8 cellular contexts compared by ENCODE assay signal in genomic region chrX:49876750-49877149, GRCh38. TPM values are rescaled to one million over a fixed set of nuclear protein-coding genes. Genes with fewer than 3 reads are reported as not detected.
A peak's percentile ranks its signal among the peaks of the same experiment; 100 is the strongest.
DNase-seq lines count a peak whose midpoint lies in the region; TF ChIP-seq lines count a peak whose summit lies in the region.

No MANE protein-coding gene starts in this region.

- TF ChIP-seq CTCF in HFFc6 (IDR thresholded peaks at IDR 0.05): peak; percentile 74
- TF ChIP-seq CTCF in RWPE1 (conservative IDR thresholded peaks at IDR 0.05; ENCODE audit: low read depth): peak; percentile 59
- peak; percentile 57 for TF ChIP-seq CTCF in fibroblast of the aortic adventitia (IDR thresholded peaks at IDR 0.05; ENCODE audit: insufficient read depth, low read length)

- H3K27ac ChIP-seq in RWPE1: no peak overlapping the region

- CTCF ChIA-PET in RWPE1 (lab: Yijun Ruan, JAX): interaction anchor here (0.6 to 1.0 kb wide), 3 partner anchors 15 to 784 kb away, joined by 3 to 6 read pairs (median 5); no protein-coding TSS in a partner anchor

- peak; percentile 0 for DNase-seq in NOMO-1 treated with DMSO at 0.1 percent for 48 hours (lab: John Stamatoyannopoulos, UW; ENCODE audit: unreplicated experiment)
- no peak for DNase-seq in NOMO-1 treated with dmso at 0.1 percent for 144 hours (lab: John Stamatoyannopoulos, UW; ENCODE audit: unreplicated experiment)
- no peak for DNase-seq in HFFc6
- peak; percentile 26 for DNase-seq in RWPE1 (ENCODE audit: low spot score)
- peak; percentile 38 for DNase-seq in fibroblast of the aortic adventitia (ENCODE audit: low read depth)
- peak; percentile 24 for DNase-seq in stimulated activated CD8-positive, alpha-beta memory T cell treated with anti-CD3 and anti-CD28 coated beads, Interleukin-4, amount 100 ng/mL, for 48 hours
- no peak for DNase-seq in NK-92 (lab: John Stamatoyannopoulos, UW; ENCODE audit: unreplicated experiment)
- DNase-seq in effector CD4-positive, alpha-beta T cell: no peak

- no peaks in the 10 kb centered on the region for H3K36me3 Mint-ChIP-seq in HFFc6 (ENCODE audit: low read depth)

- H3K27me3 Mint-ChIP-seq in HFFc6 (ENCODE audit: insufficient read depth): no peaks in the 10 kb centered on the region

- H3K4me3 ChIP-seq in fibroblast of the aortic adventitia (ENCODE audit: low read depth, low read length): no peak overlapping the region

- no peak overlapping the region for H3K4me3 Mint-ChIP-seq in HFFc6

- no peak overlapping the region; the same call in 1 of the 2 replicates for H3K27ac Mint-ChIP-seq in HFFc6

- POLR2A ChIA-PET in RWPE1 (lab: Yijun Ruan, JAX; ENCODE audit: low non-redundant PET): no interaction called here

- no peaks in the 10 kb centered on the region for H3K9me3 Mint-ChIP-seq in HFFc6

- peaks cover 19% of the 10 kb centered on the region for H3K4me1 Mint-ChIP-seq in HFFc6 (ENCODE audit: low read depth)

RNA-seq across cellular contexts. Expression of gene USP27X, which starts 2.5 kb away (rescaled TPM):
- 1 to 10 TPM; 1.9 to 2.3 (median 2.0) TPM for total RNA-seq in HFFc6 (2021; fragmentation: NEBNext Ultra II Directional; extraction: Animal tissue kit (Norgen Biotek cat#: 25700))
- 2.8 and 2.9 TPM in 2 replicates for total RNA-seq in fibroblast of the aortic adventitia (ENCODE audit: low replicate concordance)

RNA-seq across cellular contexts. Expression of gene CLCN5, which starts 45.6 kb away (rescaled TPM):
- 1 to 10 TPM; 1.7 to 4.0 (median 2.4) TPM for total RNA-seq in HFFc6 (2021; fragmentation: NEBNext Ultra II Directional; extraction: Animal tissue kit (Norgen Biotek cat#: 25700))
- total RNA-seq in fibroblast of the aortic adventitia (ENCODE audit: low replicate concordance): 10.5 and 13.5 TPM in 2 replicates

RNA-seq across cellular contexts. Expression of gene PAGE4, which starts 47.6 kb away (rescaled TPM):
- not detected for total RNA-seq in HFFc6 (2021; fragmentation: NEBNext Ultra II Directional; extraction: Animal tissue kit (Norgen Biotek cat#: 25700))
- total RNA-seq in fibroblast of the aortic adventitia (ENCODE audit: low replicate concordance): not detected in 2 replicates

Comparison
In these comparisons a context has a peak if more than half of its experiments do, and no peak if none do; other contexts are left out.
1. DNase-seq: peak in NOMO-1 treated with DMSO at 0.1 percent for 48 hours (single experiment), RWPE1 (single experiment), fibroblast of the aortic adventitia (single experiment) and stimulated activated CD8-positive, alpha-beta memory T cell treated with anti-CD3 and anti-CD28 coated beads, Interleukin-4, amount 100 ng/mL, for 48 hours (single experiment); none in NOMO-1 treated with dmso at 0.1 percent for 144 hours (single experiment), HFFc6 (single experiment), NK-92 (single experiment) and effector CD4-positive, alpha-beta T cell (single experiment).
2. Peak in every context shown above with its lines, with median percentiles within 50 percentile points of each other: CTCF ChIP-seq.